ENCODE assay signal across 17 cellular contexts in genomic region chr7:101626069-101626671, GRCh38. TPM values are rescaled to one million over a fixed set of nuclear protein-coding genes. Genes with fewer than 3 reads are reported as not detected.
DNase-seq lines count a peak whose midpoint lies in the region; ATAC-seq, FAIRE-seq and TF ChIP-seq lines count a peak whose summit lies in the region.
"Had no signal": no experiment of that assay in that cellular context is flagged by ENCODE, and none has a peak within 500 bp of the region (broad histone marks: within the 10 kb centered on the region; RNA-seq: fewer than 3 reads in every experiment).

No MANE protein-coding gene starts in this region.

- DNase-seq in HepG2 (ENCODE audit: low spot score) (no peak), right lobe of liver (no peak), NT2/D1 (ENCODE audit: low read depth, low spot score) (no peak), glutamatergic neuron (no peak), osteoblast (ENCODE audit: insufficient read length, low spot score, missing footprints) (peak; percentile 67), C1 segment of cervical spinal cord (lab: John Stamatoyannopoulos, UW) (no peak)
- DNase-seq in activated CD4-positive, alpha-beta T cell treated with anti-CD3 and anti-CD28 coated beads, Interleukin-2, amount 50 U/mL, for 48 hours, result no peak
- no peak for DNase-seq in stimulated activated naive CD8-positive, alpha-beta T cell treated with anti-CD3 and anti-CD28 coated beads, Interleukin-15, Interleukin-2, amounts not matched to agents 100 U/mL and 50 U/mL, for 24 hours
- DNase-seq: H9, KBM-7, NCI-H1048, NCI-H2081 treated with DMSO at 0.1 percent for 48 hours, NCI-H526 treated with DMSO at 0.1 percent for 48 hours, PC-9 had no signal

- TF ChIP-seq EP300 in HepG2 (IDR thresholded peaks at IDR 0.05; ENCODE audit: low read depth in 2 of 2, low read length in 2 of 2) (no peak), HepG2 (CRISPR knock-in tag; IDR thresholded peaks at IDR 0.05; ENCODE audit: borderline replicate concordance) (no peak)

- H3K79me2 ChIP-seq in HepG2 (ENCODE audit: insufficient read depth, low read length), result no peaks in the 10 kb centered on the region
- no peaks in the 10 kb centered on the region for H3K79me2 ChIP-seq in osteoblast (ENCODE audit: insufficient read depth, low read length)

- CTCF ChIA-PET in HepG2 (lab: Yijun Ruan, JAX; ENCODE audit: low intra/inter-chr PET ratio, low total read pairs), result no interaction called here

- H3K4me1 Mint-ChIP-seq in glutamatergic neuron (ENCODE audit: low read depth, unreplicated experiment), result peaks cover 26% of the 10 kb centered on the region
- H3K4me1 Mint-ChIP-seq: CD14-positive monocyte had no signal

- H2AFZ ChIP-seq in HepG2 (ENCODE audit: low read length), result no peak overlapping the region
- H2AFZ ChIP-seq in osteoblast (ENCODE audit: low read length), result no peak overlapping the region
- H2AFZ ChIP-seq: PC-9 had no signal

- BruUV-seq in HepG2 (replicated peaks; lab: Mats Ljungman, UMichigan), result no TSS peak

- no peak overlapping the region for H3K4me2 ChIP-seq in HepG2 (ENCODE audit: low read depth, low read length)
- H3K4me2 ChIP-seq in osteoblast (ENCODE audit: insufficient read depth, low read length), result no peak overlapping the region
- H3K4me2 ChIP-seq: PC-9 had no signal

- FAIRE-seq in HepG2 (lab: Jason Lieb, UNC), result no peak

- TF ChIP-seq RAD21 in HepG2 (CRISPR knock-in tag; IDR thresholded peaks at IDR 0.05), result no peak

- in situ Hi-C loops in HepG2 (cut with HindIII; ENCODE audit: extremely low pct_ligation_motif_present, low pct_unique_long_range_greater_than_20kb), result no loop called here

- peaks cover 4 to 50% of the 10 kb centered on the region in 2 experiments; a peak in 3 of 5 replicates for H3K27me3 ChIP-seq in HepG2 (ENCODE audit: control insufficient read depth in 1 of 2, insufficient read depth in 2 of 2, low read length in 2 of 2)
- H3K27me3 ChIP-seq in right lobe of liver, result no peaks in the 10 kb centered on the region
- no peaks in the 10 kb centered on the region for H3K27me3 ChIP-seq in NT2/D1 (ENCODE audit: insufficient read depth, insufficient read length)
- H3K27me3 ChIP-seq in osteoblast (ENCODE audit: insufficient read depth, low read length), result peaks cover 4% of the 10 kb centered on the region

- 0 out of 2 replicates have a peak, but pooled peaks cover 4% of the 10 kb centered on the region for H3K4me1 ChIP-seq in HepG2 (ENCODE audit: insufficient read depth, low read length)
- H3K4me1 ChIP-seq in right lobe of liver, result no peaks in the 10 kb centered on the region
- H3K4me1 ChIP-seq in NT2/D1 (ENCODE audit: insufficient read depth, insufficient read length), result peaks cover 24% of the 10 kb centered on the region
- peaks cover 11% of the 10 kb centered on the region for H3K4me1 ChIP-seq in osteoblast (ENCODE audit: insufficient read depth, low read length)

- H3K27ac ChIP-seq in HepG2 (ENCODE audit: extremely low read length, insufficient read depth, low read length), result no peak overlapping the region
- no peak overlapping the region for H3K27ac ChIP-seq in right lobe of liver
- no peak overlapping the region for H3K27ac ChIP-seq in osteoblast (ENCODE audit: low read depth, low read length)
- H3K27ac ChIP-seq: PC-9, SK-N-MC had no signal

- no peak overlapping the region for H3K27ac Mint-ChIP-seq in glutamatergic neuron (ENCODE audit: unreplicated experiment)
- H3K27ac Mint-ChIP-seq: CD14-positive monocyte had no signal

- POLR2A ChIA-PET in HepG2 (lab: Yijun Ruan, JAX), result no interaction called here

- WGBS in HepG2 (ENCODE audit: low lambda C conversion rate), result 9% methylated on average over 3 of the region's 15 CpGs
- WGBS in right lobe of liver (ENCODE audit: insufficient coverage, low coverage, low lambda C conversion rate, missing lambda C conversion rate), result 51% methylated on average over 8 of the region's 15 CpGs

- H3K36me3 Mint-ChIP-seq in glutamatergic neuron (ENCODE audit: unreplicated experiment), result no peaks in the 10 kb centered on the region
- H3K36me3 Mint-ChIP-seq: CD14-positive monocyte had no signal

- H3K4me3 Mint-ChIP-seq in glutamatergic neuron (ENCODE audit: unreplicated experiment), result peak overlapping the region; percentile 30
- H3K4me3 Mint-ChIP-seq: CD14-positive monocyte, H9 had no signal

- H3K4me3 ChIP-seq in HepG2 (replicated peaks in 1 of 3; ENCODE audit: insufficient read depth in 1 of 3, low read depth in 2 of 3, low read length in 3 of 3) (no peak overlapping the region), right lobe of liver (no peak overlapping the region), NT2/D1 (ENCODE audit: insufficient read length, low read depth) (no peak overlapping the region), osteoblast (ENCODE audit: insufficient read depth, low read length) (no peak overlapping the region)
- H3K4me3 ChIP-seq: PC-9 had no signal

- peaks cover 17% of the 10 kb centered on the region for H3K27me3 Mint-ChIP-seq in glutamatergic neuron (ENCODE audit: unreplicated experiment)

- TF ChIP-seq CTCF in HepG2 (CRISPR knock-in tag; IDR thresholded peaks at IDR 0.05) (no peak), right lobe of liver (IDR thresholded peaks at IDR 0.05) (no peak), glutamatergic neuron (IDR thresholded peaks at IDR 0.05; ENCODE audit: partially characterized antibody, unreplicated experiment) (no peak), osteoblast (IDR thresholded peaks at IDR 0.05; ENCODE audit: extremely low read depth, low read depth, low read length) (no peak)

- peak; percentile 46 for ATAC-seq in HepG2
- ATAC-seq in right lobe of liver, result no peak
- ATAC-seq in stimulated activated naive CD8-positive, alpha-beta T cell treated with anti-CD3 and anti-CD28 coated beads, Interleukin-15, Interleukin-2, amounts not matched to agents 100 U/mL and 50 U/mL, for 24 hours, result no peak

- H3K9me3 ChIP-seq in HepG2 (ENCODE audit: low read length), result no peaks in the 10 kb centered on the region
- no peaks in the 10 kb centered on the region for H3K9me3 ChIP-seq in right lobe of liver
- no peaks in the 10 kb centered on the region for H3K9me3 ChIP-seq in NT2/D1 (ENCODE audit: insufficient read depth, low read length)
- H3K9me3 ChIP-seq in osteoblast (ENCODE audit: low read depth, low read length), result no peaks in the 10 kb centered on the region

- intact Hi-C loops in HepG2 (cut with micrococcal nuclease; ENCODE audit: unreplicated experiment), result no loop called here
- intact Hi-C loops in right lobe of liver (cut with DNase I), result no loop called here

- H4K20me1 ChIP-seq in HepG2 (ENCODE audit: insufficient read depth, low read length) (no peaks in the 10 kb centered on the region), osteoblast (ENCODE audit: insufficient read depth, low read length) (no peaks in the 10 kb centered on the region)

- peaks cover 13% of the 10 kb centered on the region for H3K9me3 Mint-ChIP-seq in glutamatergic neuron (ENCODE audit: unreplicated experiment)
- H3K9me3 Mint-ChIP-seq: H9 had no signal

- H3K9ac ChIP-seq in HepG2 (ENCODE audit: insufficient read depth, low read depth, low read length), result no peak overlapping the region
- H3K9ac ChIP-seq in NT2/D1 (ENCODE audit: insufficient read length, low read depth), result peak overlapping the region; percentile 44

- no peak for TF ChIP-seq POLR2A in HepG2 (IDR thresholded peaks at IDR 0.05; ENCODE audit: insufficient read depth in 1 of 2, low read depth in 2 of 2, low read length in 2 of 2)
- no peak for TF ChIP-seq POLR2A in right lobe of liver (IDR thresholded peaks at IDR 0.05)

- H3K36me3 ChIP-seq in HepG2 (replicated peaks in 1 of 2; ENCODE audit: control insufficient read depth in 1 of 2, insufficient read depth in 2 of 2, low read length in 2 of 2) (no peaks in the 10 kb centered on the region), right lobe of liver (no peaks in the 10 kb centered on the region), NT2/D1 (ENCODE audit: insufficient read depth, insufficient read length, low read length) (no peaks in the 10 kb centered on the region), osteoblast (ENCODE audit: insufficient read depth, low read length) (no peaks in the 10 kb centered on the region)

TF ChIP-seq in HepG2, 621 proteins besides CTCF, POLR2A, EP300 and RAD21 (continues in another document):
- no peak for TF ChIP-seq NKX3-1 (CRISPR knock-in tag; IDR thresholded peaks at IDR 0.05)
- no peak for TF ChIP-seq IRF2 (CRISPR knock-in tag; IDR thresholded peaks at IDR 0.05)
- no peak for TF ChIP-seq ZNF230 (CRISPR knock-in tag; IDR thresholded peaks at IDR 0.05)
- no peak for TF ChIP-seq ZNF782 (CRISPR knock-in tag; IDR thresholded peaks at IDR 0.05; ENCODE audit: borderline replicate concordance)

RNA-seq across cellular contexts. Expression of gene MYL10, which starts 2.9 kb away (rescaled TPM):
- total RNA-seq in HepG2 (2016; rRNA removed; fragmentation: Illumina TruSeq; extraction: Trizol), result not detected in 2 replicates
- total RNA-seq in HepG2 (2016; cell fraction: cytosol; rRNA removed; fragmentation: Illumina TruSeq; extraction: Trizol; ENCODE audit: low read depth), result not detected in 2 replicates
- not detected in 2 replicates for total RNA-seq in HepG2 (2016; cell fraction: insoluble cytoplasmic fraction; rRNA removed; fragmentation: Illumina TruSeq; extraction: Trizol)
- not detected in 2 replicates for total RNA-seq in HepG2 (2016; cell fraction: membrane; rRNA removed; fragmentation: Illumina TruSeq; extraction: Trizol)
- total RNA-seq in HepG2 (2016; cell fraction: nucleus; rRNA removed; fragmentation: Illumina TruSeq; extraction: Trizol), result not detected in 2 replicates
- 0.16 TPM in 1 of 2 replicates, not detected in the other for polyA plus RNA-seq in HepG2 (2011; rRNA removed)
- polyA plus RNA-seq in HepG2 (2011; cell fraction: cytosol; rRNA removed), result not detected in 2 replicates
- polyA plus RNA-seq in HepG2 (2011; cell fraction: nucleus; rRNA removed), result not detected in 2 replicates
- not detected in 2 replicates for polyA plus RNA-seq in HepG2 (2012)
- not detected in 2 replicates for polyA plus RNA-seq in HepG2 (2016; cell fraction: cytosol; fragmentation: Illumina TruSeq; extraction: Trizol; ENCODE audit: low read depth)
- polyA plus RNA-seq in HepG2 (2016; cell fraction: insoluble cytoplasmic fraction; fragmentation: Illumina TruSeq; extraction: Trizol; ENCODE audit: low read depth), result not detected in 2 replicates
- polyA plus RNA-seq in HepG2 (2016; cell fraction: membrane; fragmentation: Illumina TruSeq; extraction: Trizol; ENCODE audit: low read depth), result not detected in 2 replicates
- not detected in 2 replicates for polyA plus RNA-seq in HepG2 (2016; cell fraction: nucleus; fragmentation: Illumina TruSeq; extraction: Trizol; ENCODE audit: insufficient read depth, low read depth)
- polyA minus RNA-seq in HepG2 (2011; rRNA and poly(A)+ RNA removed; ENCODE audit: low replicate concordance), result not detected in 2 replicates
- polyA minus RNA-seq in HepG2 (2011; cell fraction: cytosol; rRNA and poly(A)+ RNA removed), result not detected in 2 replicates
- polyA minus RNA-seq in HepG2 (2011; cell fraction: nucleus; rRNA and poly(A)+ RNA removed), result not detected in 2 replicates
- not detected for total RNA-seq in right lobe of liver
- not detected for total RNA-seq in glutamatergic neuron (ENCODE audit: unreplicated experiment)
- not detected in 2 replicates for total RNA-seq in osteoblast
- total RNA-seq: M059J, PC-9 had no signal
- polyA plus RNA-seq: CD14-positive monocyte had no signal
